ENCODE assay signal across 8 cellular contexts in genomic region chr5:17217421-17218352, GRCh38. TPM values are rescaled to one million over a fixed set of nuclear protein-coding genes. Genes with fewer than 3 reads are reported as not detected.
DNase-seq lines count a peak whose midpoint lies in the region; ATAC-seq and TF ChIP-seq lines count a peak whose summit lies in the region.

Gene BASP1 (plus strand): TSS chr5:17217631. CDS start chr5:17275217, 57,586 bp downstream.

- no peaks in the 10 kb centered on the region for H3K9me3 ChIP-seq in ES-I3 (ENCODE audit: control insufficient read depth, insufficient read depth, low read length)
- no peaks in the 10 kb centered on the region for H3K9me3 ChIP-seq in colonic mucosa

- H3K79me2 ChIP-seq in KMS-11 (ENCODE audit: insufficient read depth, low read depth) = peaks cover 33% of the 10 kb centered on the region

- H4K20me1 ChIP-seq in KMS-11 (ENCODE audit: insufficient read depth) = no peaks in the 10 kb centered on the region

- TF ChIP-seq CTCF in KMS-11 (conservative IDR thresholded peaks at IDR 0.05; ENCODE audit: low read depth, low read length) (no peak), colonic mucosa (IDR thresholded peaks at IDR 0.05) (no peak)

- H3K4me1 ChIP-seq in ES-I3 (ENCODE audit: insufficient read depth, low read length) (peaks cover 47% of the 10 kb centered on the region), KMS-11 (ENCODE audit: low read depth, poor library complexity, severe bottlenecking) (peaks cover 39% of the 10 kb centered on the region), colonic mucosa (no peaks in the 10 kb centered on the region)

- H3K36me3 ChIP-seq in ES-I3 (ENCODE audit: insufficient read depth, low read length) = no peaks in the 10 kb centered on the region
- no peaks in the 10 kb centered on the region for H3K36me3 ChIP-seq in KMS-11 (ENCODE audit: insufficient read depth)
- no peaks in the 10 kb centered on the region for H3K36me3 ChIP-seq in colonic mucosa

- H3K27ac ChIP-seq in KMS-11 = peak within 1 kb of the TSS; percentile 14; the same call in 1 of the 2 replicates
- peak within 1 kb of the TSS; percentile 22 for H3K27ac ChIP-seq in colonic mucosa

- peak within 1 kb of the TSS; percentile 96 for H2AFZ ChIP-seq in KMS-11 (ENCODE audit: low read depth)

- H3K4me3 ChIP-seq in KMS-11 (IDR thresholded peaks at IDR 0.05; ENCODE audit: insufficient read depth, low read depth, low read length) = no peak within 1 kb of the TSS
- peak within 1 kb of the TSS; percentile 36 for H3K4me3 ChIP-seq in colonic mucosa

- DNase-seq in T follicular helper cell (ENCODE audit: low read depth) (peak; percentile 16), colonic mucosa (peak; percentile 65), left colon (peak; percentile 68 to 70), HT-29 (ENCODE audit: low spot score) (no peak)
- peak; percentile 24 for DNase-seq in stimulated activated CD4-positive, alpha-beta T cell treated with anti-CD3 and anti-CD28 coated beads, Interleukin-2, amount 100 ng/mL, for 4 hours (ENCODE audit: low read depth)

- peak within 1 kb of the TSS; percentile 95 for H3K9ac ChIP-seq in ES-I3 (ENCODE audit: low read depth, low read length)
- H3K9ac ChIP-seq in KMS-11 = peak within 1 kb of the TSS; percentile 44; the same call in 1 of the 2 replicates
- H3K9ac ChIP-seq in colonic mucosa (ENCODE audit: low read depth in 2 of 2, low read length in 2 of 2) = peak within 1 kb of the TSS in 1 of 2 donors; percentile 64

- peak within 1 kb of the TSS; percentile 92 for H3K4me2 ChIP-seq in KMS-11

- intact Hi-C loops in colonic mucosa (cut with DNase I) = loop anchor here (5.0 kb wide), 2 partner anchors 1065 to 1090 kb away; no protein-coding TSS in a partner anchor
- intact Hi-C loops in left colon (cut with DNase I, micrococcal nuclease) = loop anchor here (10.0 kb wide), 2 partner anchors 1067 to 1097 kb away; no protein-coding TSS in a partner anchor

- no peaks in the 10 kb centered on the region for H3K27me3 ChIP-seq in KMS-11 (ENCODE audit: insufficient read depth, low read depth)
- no peaks in the 10 kb centered on the region for H3K27me3 ChIP-seq in colonic mucosa

- ATAC-seq in GM21576 (IDR thresholded peaks at IDR 0.05; ENCODE audit: unreplicated experiment) = peak; percentile 29
- ATAC-seq in left colon = peak; percentile 50

RNA-seq across cellular contexts. Expression of gene BASP1, which starts in this region (rescaled TPM):
- total RNA-seq in colonic mucosa = 1 to 10 TPM; 4.2 to 5.5 TPM
- total RNA-seq in left colon = 1 to 10 TPM; 3.7 to 5.0 TPM
- not detected in 2 replicates for total RNA-seq in HT-29 (2014; rRNA removed; shearing (Covaris generic))
